10 cellular contexts compared by ENCODE assay signal in the genomic region with DNA sequence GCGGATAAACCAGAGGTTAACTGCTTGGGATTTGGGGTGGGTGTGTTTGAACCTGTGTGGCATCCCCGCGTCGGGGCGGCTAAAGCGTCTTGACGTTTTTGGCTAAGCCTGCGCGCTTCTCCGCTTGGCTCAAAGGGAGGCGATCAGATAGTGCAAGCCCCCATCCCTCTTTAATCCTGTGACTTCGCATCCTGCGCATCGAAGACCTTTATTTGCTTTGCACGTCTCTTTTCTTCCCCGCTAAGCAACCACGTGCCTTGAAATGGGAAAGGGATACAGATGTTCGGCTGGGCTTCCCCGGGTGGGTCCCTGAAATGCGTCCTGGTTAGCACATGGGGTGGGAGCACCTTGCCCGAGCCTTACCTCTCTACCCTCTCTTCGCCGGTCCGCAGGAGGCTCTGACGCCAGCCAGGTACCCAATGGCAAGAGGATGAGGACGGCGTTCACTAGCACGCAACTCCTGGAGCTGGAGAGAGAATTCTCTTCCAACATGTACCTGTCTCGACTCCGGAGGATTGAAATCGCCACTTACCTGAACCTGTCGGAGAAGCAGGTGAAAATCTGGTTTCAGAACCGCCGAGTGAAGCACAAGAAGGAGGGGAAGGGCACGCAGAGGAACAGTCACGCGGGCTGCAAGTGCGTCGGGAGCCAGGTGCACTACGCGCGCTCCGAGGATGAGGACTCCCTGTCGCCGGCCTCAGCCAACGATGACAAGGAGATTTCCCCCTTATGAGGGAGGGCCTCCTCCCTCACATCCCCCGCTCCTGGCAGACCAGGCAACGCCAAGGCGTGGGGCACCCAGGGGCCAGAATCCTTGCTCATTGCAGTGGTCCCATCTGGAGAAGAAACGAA. TPM values are rescaled to one million over a fixed set of nuclear protein-coding genes. Genes with fewer than 3 reads are reported as not detected.
A peak's percentile ranks its signal among the peaks of the same experiment; 100 is the strongest.
DNase-seq lines count a peak whose midpoint lies in the region; ATAC-seq, FAIRE-seq and TF ChIP-seq lines count a peak whose summit lies in the region.
"Had no signal": no experiment of that assay in that cellular context is flagged by ENCODE, and none has a peak within 500 bp of the region (broad histone marks: within the 10 kb centered on the region; RNA-seq: fewer than 3 reads in every experiment).

No MANE protein-coding gene starts in this region.

- H3K4me1 ChIP-seq in cardiac muscle cell (ENCODE audit: low read depth) = peaks cover 11% of the 10 kb centered on the region
- H3K4me1 ChIP-seq in iPS-20b (ENCODE audit: insufficient read depth, low read length) = peaks cover 26% of the 10 kb centered on the region; the same call in 1 of the 2 replicates
- peaks cover 0 to 38% (median 30%) of the 10 kb centered on the region in 5 donors for H3K4me1 ChIP-seq in subcutaneous abdominal adipose tissue (ENCODE audit: control insufficient read depth in 5 of 5, insufficient read depth in 5 of 5, low read length in 5 of 5)

- FAIRE-seq in RCC 7860 (lab: Jason Lieb, UNC) = no peak
- FAIRE-seq: pancreas had no signal

- intact Hi-C loops in left cardiac atrium (cut with DNase I) = no loop called here

- H3K27ac ChIP-seq in cardiac muscle cell = no peak overlapping the region
- H3K27ac ChIP-seq in iPS-20b (ENCODE audit: low read length) = no peak overlapping the region
- no peak overlapping the region for H3K27ac ChIP-seq in subcutaneous abdominal adipose tissue (ENCODE audit: low read depth, low read length)
- H3K27ac ChIP-seq: pancreas had no signal

- H3K36me3 ChIP-seq in cardiac muscle cell (no peaks in the 10 kb centered on the region), iPS-20b (ENCODE audit: insufficient read depth, low read depth, low read length) (no peaks in the 10 kb centered on the region), subcutaneous abdominal adipose tissue (ENCODE audit: control insufficient read depth in 5 of 5, insufficient read depth in 5 of 5, low read length in 5 of 5) (no peaks in the 10 kb centered on the region)
- H3K36me3 ChIP-seq: pancreas had no signal

- H3K27me3 ChIP-seq in cardiac muscle cell = peaks cover 97% of the 10 kb centered on the region
- H3K27me3 ChIP-seq in iPS-20b (ENCODE audit: insufficient read depth, low read length) = peaks cover 100% of the 10 kb centered on the region
- peaks cover 37 to 76% (median 74%) of the 10 kb centered on the region in 5 donors for H3K27me3 ChIP-seq in subcutaneous abdominal adipose tissue (ENCODE audit: control insufficient read depth in 5 of 5, insufficient read depth in 4 of 5, low read length in 5 of 5)

- DNase-seq in cardiac muscle cell (ENCODE audit: low read depth in 1 of 2, low spot score in 1 of 2) = no peak
- DNase-seq in left cardiac atrium = no peak
- peak; percentile 34 to 42 for DNase-seq in activated T-cell treated with anti-CD3 and anti-CD28 coated beads, Interleukin-2, amount 50 U/mL, for 48 hours
- no peak for DNase-seq in RCC 7860 (ENCODE audit: low spot score)
- DNase-seq in HuH-7 (ENCODE audit: low spot score) = no peak

- H3K9me3 ChIP-seq in cardiac muscle cell (ENCODE audit: low read depth) (no peaks in the 10 kb centered on the region), iPS-20b (ENCODE audit: insufficient read depth, low read depth, low read length) (no peaks in the 10 kb centered on the region; the same call in 1 of the 2 replicates), subcutaneous abdominal adipose tissue (ENCODE audit: control insufficient read depth in 5 of 5, low read length in 5 of 5) (no peaks in the 10 kb centered on the region)
- H3K9me3 ChIP-seq: pancreas had no signal

- TF ChIP-seq CTCF in cardiac muscle cell (IDR thresholded peaks at IDR 0.05; ENCODE audit: low read depth, low read length) = no peak

- H3K9ac ChIP-seq in iPS-20b (ENCODE audit: low read depth, low read length) (no peak overlapping the region), subcutaneous abdominal adipose tissue (ENCODE audit: low read length in 5 of 5) (no peak overlapping the region)

- ATAC-seq in left cardiac atrium (no peak), GM18858 (IDR thresholded peaks at IDR 0.05; ENCODE audit: unreplicated experiment) (no peak)

- H3K4me3 ChIP-seq in cardiac muscle cell (peak overlapping the region; percentile 23), iPS-20b (ENCODE audit: low read length) (peak overlapping the region; percentile 26; the same call in 1 of the 2 replicates), subcutaneous abdominal adipose tissue (ENCODE audit: low read depth in 1 of 5, low read length in 5 of 5) (peak overlapping the region; percentile 2 to 50 (median 38))

RNA-seq across cellular contexts. Expression of gene GSX2, which starts 1.5 kb away (rescaled TPM):
- total RNA-seq in cardiac muscle cell (not detected in 2 replicates), left cardiac atrium (not detected)
- polyA plus RNA-seq in cardiac muscle cell = not detected in 2 replicates
- total RNA-seq: pancreas had no signal
- polyA plus RNA-seq: esophagus, pancreas had no signal

RNA-seq across cellular contexts. Expression of gene CHIC2, which starts 37.0 kb away (rescaled TPM):
- 35.4 and 43.9 TPM in 2 replicates for total RNA-seq in cardiac muscle cell
- polyA plus RNA-seq in cardiac muscle cell = 36.5 and 37.6 TPM in 2 replicates
- 10 to 100 TPM; 11.0 to 16.9 TPM for total RNA-seq in left cardiac atrium

Comparison
In these comparisons a context has a peak if more than half of its experiments do, and no peak if none do; other contexts are left out.
1. DNase-seq: peak in activated T-cell treated with anti-CD3 and anti-CD28 coated beads, Interleukin-2, amount 50 U/mL, for 48 hours (2 of 2); none in cardiac muscle cell (0 of 2), left cardiac atrium (single experiment), RCC 7860 (single experiment) and HuH-7 (single experiment).
2. Peak in every context shown above with its lines, with median percentiles within 50 percentile points of each other: H3K4me3 ChIP-seq.